ENCODE assay signal across 11 cellular contexts in genomic region chr7:152342796-152343195, GRCh38.
"Had no signal": no experiment of that assay in that cellular context is flagged by ENCODE, and none has a peak within 500 bp of the region (broad histone marks: within the 10 kb centered on the region; RNA-seq: fewer than 3 reads in every experiment).

No MANE protein-coding gene starts in this region.

- H3K9me3 ChIP-seq: ascending aorta, pancreas had no signal

- H3K27ac ChIP-seq: ascending aorta had no signal

- H3K27me3 ChIP-seq: ascending aorta, pancreas had no signal

- H3K9me3 Mint-ChIP-seq: activated naive CD4-positive, alpha-beta T cell treated with anti-CD3 and anti-CD28 coated beads, Interleukin-2, amount 10 ng/mL, durations not matched to agents 7 days and 5 days; stimulated activated effector memory CD8-positive, alpha-beta T cell treated with anti-CD3 and anti-CD28 coated beads, Interleukin-12 subunit alpha, Interleukin-12 subunit beta, amount 100 ng/mL, for 72 hours had no signal

- H3K4me3 Mint-ChIP-seq: activated naive CD4-positive, alpha-beta T cell treated with anti-CD3 and anti-CD28 coated beads, Interleukin-2, amount 10 ng/mL, durations not matched to agents 7 days and 5 days; stimulated activated effector memory CD8-positive, alpha-beta T cell treated with anti-CD3 and anti-CD28 coated beads, Interleukin-12 subunit alpha, Interleukin-12 subunit beta, amount 100 ng/mL, for 72 hours had no signal

- H3K27ac Mint-ChIP-seq: activated naive CD4-positive, alpha-beta T cell treated with anti-CD3 and anti-CD28 coated beads, Interleukin-2, amount 10 ng/mL, durations not matched to agents 7 days and 5 days had no signal

- H3K27me3 Mint-ChIP-seq: activated naive CD4-positive, alpha-beta T cell treated with anti-CD3 and anti-CD28 coated beads, Interleukin-2, amount 10 ng/mL, durations not matched to agents 7 days and 5 days had no signal

- DNase-seq: activated CD4-positive, alpha-beta T cell treated with anti-CD3 and anti-CD28 coated beads, Interleukin-2, amount 50 U/mL, for 1 hour; activated naive CD4-positive, alpha-beta T cell treated with anti-CD3 and anti-CD28 coated beads, Interleukin-2, amount 10 ng/mL, durations not matched to agents 7 days and 5 days; activated T-cell treated with anti-CD3 and anti-CD28 coated beads for 4 hours; islet precursor cell; mesendoderm; pancreas; stimulated activated CD4-positive, alpha-beta T cell treated with anti-CD3 and anti-CD28 coated beads, Interleukin-12 subunit alpha, Interleukin-12 subunit beta, amount 100 ng/mL, for 4 hours had no signal

- ATAC-seq: activated CD4-positive, CD25-positive, alpha-beta regulatory T cell treated with anti-CD3 and anti-CD28 coated beads, Interleukin-2, amount 50 U/mL, for 24 hours; left lobe of liver; pancreas; stimulated activated effector memory CD8-positive, alpha-beta T cell treated with anti-CD3 and anti-CD28 coated beads, Interleukin-12 subunit alpha, Interleukin-12 subunit beta, amount 100 ng/mL, for 72 hours had no signal

- H3K4me3 ChIP-seq: ascending aorta, pancreas had no signal

- H3K4me1 Mint-ChIP-seq: activated naive CD4-positive, alpha-beta T cell treated with anti-CD3 and anti-CD28 coated beads, Interleukin-2, amount 10 ng/mL, durations not matched to agents 7 days and 5 days had no signal
